ENCODE assay signal across 21 cellular contexts in the genomic region with DNA sequence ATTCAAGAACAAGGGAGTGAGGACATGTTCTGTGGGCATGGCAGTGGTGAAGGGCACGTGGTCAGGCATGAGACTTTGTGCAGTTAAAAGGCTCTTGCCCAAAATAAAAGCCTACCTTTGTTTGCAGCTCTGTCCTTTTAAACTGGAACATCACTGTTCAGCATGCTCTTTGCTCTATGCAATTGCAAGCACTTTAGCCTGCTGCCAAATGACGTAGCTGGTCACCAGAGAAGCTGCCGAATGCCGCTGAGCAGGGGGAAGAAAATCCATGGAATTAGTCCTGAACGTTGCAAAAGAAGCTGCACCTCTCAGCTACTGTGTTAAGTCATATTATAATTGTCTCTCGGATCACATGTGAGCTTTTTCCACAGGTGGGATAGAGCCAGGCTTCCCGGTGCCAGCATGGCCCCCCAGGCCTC.
DNase-seq lines count a peak whose midpoint lies in the region; ATAC-seq and TF ChIP-seq lines count a peak whose summit lies in the region.
"Had no signal": no experiment of that assay in that cellular context is flagged by ENCODE, and none has a peak within 500 bp of the region (broad histone marks: within the 10 kb centered on the region; RNA-seq: fewer than 3 reads in every experiment).

No MANE protein-coding gene starts in this region.

- H3K9me3 ChIP-seq in gastroesophageal sphincter, result no peaks in the 10 kb centered on the region
- H3K9me3 ChIP-seq in esophagus muscularis mucosa, result no peaks in the 10 kb centered on the region
- H3K9me3 ChIP-seq: left ventricle myocardium inferior, ovary, upper lobe of left lung had no signal

- 27 to 64% methylated on average over 2 to 6 of the region's 7 CpGs for WGBS in gastroesophageal sphincter (ENCODE audit: low coverage in 1 of 2), 2 donors
- 71% methylated on average over 7 of the region's 7 CpGs for WGBS in esophagus muscularis mucosa

- TF ChIP-seq POLR2A in gastroesophageal sphincter (IDR thresholded peaks at IDR 0.05) (no peak), esophagus muscularis mucosa (IDR thresholded peaks at IDR 0.05; ENCODE audit: low read depth) (no peak)

- DNase-seq in AG20443 (ENCODE audit: low spot score), result peak; percentile 59
- DNase-seq in amygdala (lab: John Stamatoyannopoulos, UW), result peak in 32 of 56 donors; percentile 1 to 59 (median 15)
- peak; percentile 31 for DNase-seq in putamen (ENCODE audit: low spot score)
- DNase-seq in ACHN, result no peak
- DNase-seq in NCI-H510A (lab: John Stamatoyannopoulos, UW), result no peak
- DNase-seq in esophagus muscularis mucosa (ENCODE audit: extremely low spot score), result no peak
- DNase-seq: activated CD4-positive, alpha-beta T cell treated with anti-CD3 and anti-CD28 coated beads, Interleukin-2, amount 50 U/mL, for 48 hours; activated naive CD4-positive, alpha-beta T cell treated with anti-CD3 and anti-CD28 coated beads, Interleukin-2, amount 50 U/mL, for 16 hours; activated T-cell treated with anti-CD3 and anti-CD28 coated beads, Interleukin-2, amount 50 U/mL, for 24 hours; CD8-positive, alpha-beta T cell; H7; KG1; left ventricle myocardium inferior; NCI-H1105 treated with DMSO at 0.1 percent for 48 hours; ovary; RPMI8226; stimulated activated naive B cell treated with anti-CD40 and anti-IgM and Interleukin-4, amounts not matched to agents 10 μg/mL and 1 μg/mL and 100 μg/mL, for 72 hours; T-cell had no signal

- TF ChIP-seq CTCF in gastroesophageal sphincter (IDR thresholded peaks at IDR 0.05) (no peak), esophagus muscularis mucosa (IDR thresholded peaks at IDR 0.05) (no peak)

- ATAC-seq in gastroesophageal sphincter, result peak; percentile 41
- no peak for ATAC-seq in HG02623 (IDR thresholded peaks at IDR 0.05; ENCODE audit: unreplicated experiment)
- ATAC-seq: CD8-positive, alpha-beta T cell; stimulated activated naive B cell treated with anti-CD40 and anti-IgM and Interleukin-4, amounts not matched to agents 10 μg/mL and 1 μg/mL and 100 μg/mL, for 72 hours; T-cell had no signal

- no peaks in the 10 kb centered on the region for H3K27me3 ChIP-seq in gastroesophageal sphincter
- H3K27me3 ChIP-seq in esophagus muscularis mucosa, result no peaks in the 10 kb centered on the region
- H3K27me3 ChIP-seq: ovary, upper lobe of left lung had no signal

- H3K4me3 ChIP-seq in gastroesophageal sphincter, result no peak overlapping the region
- H3K4me3 ChIP-seq in esophagus muscularis mucosa, result no peak overlapping the region
- H3K4me3 ChIP-seq: left ventricle myocardium inferior, ovary, upper lobe of left lung had no signal

- intact Hi-C loops in esophagus muscularis mucosa (cut with DNase I), result no loop called here

- H3K36me3 ChIP-seq in gastroesophageal sphincter, result no peaks in the 10 kb centered on the region
- no peaks in the 10 kb centered on the region for H3K36me3 ChIP-seq in esophagus muscularis mucosa
- H3K36me3 ChIP-seq: left ventricle myocardium inferior, ovary, upper lobe of left lung had no signal

- TF ChIP-seq EP300 in gastroesophageal sphincter (IDR thresholded peaks at IDR 0.05) (no peak), esophagus muscularis mucosa (IDR thresholded peaks at IDR 0.05) (no peak)

- H3K27ac ChIP-seq in gastroesophageal sphincter (peak overlapping the region in 1 of 4 donors; percentile 9), esophagus muscularis mucosa (replicated peaks in 1 of 4) (peak overlapping the region in 1 of 4 donors; percentile 21)
- H3K27ac ChIP-seq: left ventricle myocardium inferior, ovary, upper lobe of left lung had no signal

- H3K4me1 ChIP-seq in gastroesophageal sphincter (peaks cover 0 to 16% (median 5%) of the 10 kb centered on the region in 3 donors), esophagus muscularis mucosa (peaks cover 0 to 11% (median 5%) of the 10 kb centered on the region in 4 donors)
- H3K4me1 ChIP-seq: left ventricle myocardium inferior, upper lobe of left lung had no signal

- in situ Hi-C loops in ACHN (cut with HindIII; ENCODE audit: low pct_ligation_motif_present, low pct_unique_long_range_greater_than_20kb, low sequenced_read_pairs), result no loop called here

Comparison
In these comparisons a context has a peak if more than half of its experiments do, and no peak if none do; other contexts are left out.
1. DNase-seq: peak in AG20443 (single experiment), amygdala (32 of 56) and putamen (single experiment); none in ACHN (single experiment), NCI-H510A (single experiment) and esophagus muscularis mucosa (single experiment).